ENCODE assay signal across 11 cellular contexts in genomic region chr1:148315081-148315811, GRCh38.
A peak's percentile ranks its signal among the peaks of the same experiment; 100 is the strongest.
DNase-seq lines count a peak whose midpoint lies in the region; ATAC-seq lines count a peak whose summit lies in the region.
"Had no signal": no experiment of that assay in that cellular context is flagged by ENCODE, and none has a peak within 500 bp of the region (broad histone marks: within the 10 kb centered on the region; RNA-seq: fewer than 3 reads in every experiment).

No MANE protein-coding gene starts in this region.

- no peak overlapping the region for H3K27ac Mint-ChIP-seq in stimulated activated naive CD8-positive, alpha-beta T cell treated with anti-CD3 and anti-CD28 coated beads, Interleukin-15, amount 100 ng/mL, for 72 hours
- no peak overlapping the region for H3K27ac Mint-ChIP-seq in activated T-helper 2 cell treated with anti-CD3 and anti-CD28 coated beads, Interferon-gamma antibody, Interleukin-2, Interleukin-4, amounts not matched to agents 10 μg/mL and 5 μg/mL and 100 μg/mL, durations not matched to agents 14 hours and 24 hours and 36 hours

- H3K4me1 Mint-ChIP-seq in stimulated activated naive CD8-positive, alpha-beta T cell treated with anti-CD3 and anti-CD28 coated beads, Interleukin-15, amount 100 ng/mL, for 72 hours: peaks cover 46% of the 10 kb centered on the region
- peaks cover 40% of the 10 kb centered on the region for H3K4me1 Mint-ChIP-seq in activated T-helper 2 cell treated with anti-CD3 and anti-CD28 coated beads, Interferon-gamma antibody, Interleukin-2, Interleukin-4, amounts not matched to agents 10 μg/mL and 5 μg/mL and 100 μg/mL, durations not matched to agents 14 hours and 24 hours and 36 hours (ENCODE audit: low read depth)

- peak; percentile 44 for ATAC-seq in stimulated activated naive CD8-positive, alpha-beta T cell treated with anti-CD3 and anti-CD28 coated beads, Interleukin-15, amount 100 ng/mL, for 72 hours
- no peak for ATAC-seq in stimulated activated naive CD8-positive, alpha-beta T cell treated with anti-CD3 and anti-CD28 coated beads, Interleukin-15, Interleukin-2, amounts not matched to agents 100 U/mL and 50 U/mL, for 24 hours
- ATAC-seq in HG02938 (IDR thresholded peaks at IDR 0.05; ENCODE audit: unreplicated experiment) (peak; percentile 75), HG02884 (IDR thresholded peaks at IDR 0.05; ENCODE audit: unreplicated experiment) (no peak)

- H3K9me3 Mint-ChIP-seq in stimulated activated naive CD8-positive, alpha-beta T cell treated with anti-CD3 and anti-CD28 coated beads, Interleukin-15, amount 100 ng/mL, for 72 hours: peaks cover 0 to 8% of the 10 kb centered on the region in 2 donors
- H3K9me3 Mint-ChIP-seq in activated T-helper 2 cell treated with anti-CD3 and anti-CD28 coated beads, Interferon-gamma antibody, Interleukin-2, Interleukin-4, amounts not matched to agents 10 μg/mL and 5 μg/mL and 100 μg/mL, durations not matched to agents 14 hours and 24 hours and 36 hours: peaks cover 25% of the 10 kb centered on the region

- peaks cover 5% of the 10 kb centered on the region for H3K36me3 Mint-ChIP-seq in activated T-helper 2 cell treated with anti-CD3 and anti-CD28 coated beads, Interferon-gamma antibody, Interleukin-2, Interleukin-4, amounts not matched to agents 10 μg/mL and 5 μg/mL and 100 μg/mL, durations not matched to agents 14 hours and 24 hours and 36 hours (ENCODE audit: low read depth)

- no peak for DNase-seq in stimulated activated naive CD8-positive, alpha-beta T cell treated with anti-CD3 and anti-CD28 coated beads, Interleukin-15, amount 100 ng/mL, for 72 hours
- DNase-seq in stimulated activated naive CD8-positive, alpha-beta T cell treated with anti-CD3 and anti-CD28 coated beads, Interleukin-15, Interleukin-2, amounts not matched to agents 100 U/mL and 50 U/mL, for 24 hours: no peak
- DNase-seq in RKO (ENCODE audit: low spot score): peak; percentile 41
- no peak for DNase-seq in NCI-H1930 (lab: John Stamatoyannopoulos, UW)
- no peak for DNase-seq in DMS114 treated with DMSO at 0.1 percent for 48 hours (lab: John Stamatoyannopoulos, UW; ENCODE audit: unreplicated experiment)
- no peak for DNase-seq in activated T-helper 2 cell treated with anti-CD3 and anti-CD28 coated beads, Interferon-gamma antibody, Interleukin-2, Interleukin-4, amounts not matched to agents 10 μg/mL and 5 μg/mL and 100 μg/mL, durations not matched to agents 14 hours and 24 hours and 36 hours (ENCODE audit: low spot score)
- DNase-seq: H7, NCI-H2107 had no signal

- no peak overlapping the region for H3K4me3 Mint-ChIP-seq in stimulated activated naive CD8-positive, alpha-beta T cell treated with anti-CD3 and anti-CD28 coated beads, Interleukin-15, amount 100 ng/mL, for 72 hours
- no peak overlapping the region for H3K4me3 Mint-ChIP-seq in activated T-helper 2 cell treated with anti-CD3 and anti-CD28 coated beads, Interferon-gamma antibody, Interleukin-2, Interleukin-4, amounts not matched to agents 10 μg/mL and 5 μg/mL and 100 μg/mL, durations not matched to agents 14 hours and 24 hours and 36 hours (ENCODE audit: low read depth)
- H3K4me3 Mint-ChIP-seq: central memory CD8-positive, alpha-beta T cell had no signal

- intact Hi-C loops in activated T-helper 2 cell treated with anti-CD3 and anti-CD28 coated beads, Interferon-gamma antibody, Interleukin-2, Interleukin-4, amounts not matched to agents 10 μg/mL and 5 μg/mL and 100 μg/mL, durations not matched to agents 14 hours and 24 hours and 36 hours (cut with micrococcal nuclease): loop anchor here (5.0 kb wide), 1 partner anchor 53 kb away; no protein-coding TSS in a partner anchor

- peaks cover 48% of the 10 kb centered on the region for H3K27me3 Mint-ChIP-seq in stimulated activated naive CD8-positive, alpha-beta T cell treated with anti-CD3 and anti-CD28 coated beads, Interleukin-15, amount 100 ng/mL, for 72 hours
- H3K27me3 Mint-ChIP-seq in activated T-helper 2 cell treated with anti-CD3 and anti-CD28 coated beads, Interferon-gamma antibody, Interleukin-2, Interleukin-4, amounts not matched to agents 10 μg/mL and 5 μg/mL and 100 μg/mL, durations not matched to agents 14 hours and 24 hours and 36 hours (ENCODE audit: low read depth): peaks cover 33% of the 10 kb centered on the region

Comparison
In these comparisons a context has a peak if more than half of its experiments do, and no peak if none do; other contexts are left out.
1. ATAC-seq: peak in stimulated activated naive CD8-positive, alpha-beta T cell treated with anti-CD3 and anti-CD28 coated beads, Interleukin-15, amount 100 ng/mL, for 72 hours (single experiment) and HG02938 (single experiment); none in stimulated activated naive CD8-positive, alpha-beta T cell treated with anti-CD3 and anti-CD28 coated beads, Interleukin-15, Interleukin-2, amounts not matched to agents 100 U/mL and 50 U/mL, for 24 hours (single experiment) and HG02884 (single experiment).